Comparison of ENCODE assay signal across 14 cellular contexts in genomic region chr20:31496761-31497295, GRCh38. TPM values are rescaled to one million over a fixed set of nuclear protein-coding genes. Genes with fewer than 3 reads are reported as not detected.
DNase-seq lines count a peak whose midpoint lies in the region; ATAC-seq and TF ChIP-seq lines count a peak whose summit lies in the region.
"Had no signal": no experiment of that assay in that cellular context is flagged by ENCODE, and none has a peak within 500 bp of the region (broad histone marks: within the 10 kb centered on the region; RNA-seq: fewer than 3 reads in every experiment).

No MANE protein-coding gene starts in this region.

- ATAC-seq in gastroesophageal sphincter: peak; percentile 81
- ATAC-seq in psoas muscle: peak in 3 of 4 donors; percentile 53 to 66 (median 53)

- no peak for TF ChIP-seq EP300 in gastroesophageal sphincter (IDR thresholded peaks at IDR 0.05)

- H3K27ac ChIP-seq in gastroesophageal sphincter (peak overlapping the region; percentile 4 to 76 (median 74)), psoas muscle (peak overlapping the region; percentile 55)
- H3K27ac ChIP-seq: BLaER1 treated with 17β-estradiol and CSF1 and Interleukin-3, amounts not matched to agents 10 nM and 100 nM had no signal

- H3K27me3 ChIP-seq in gastroesophageal sphincter: no peaks in the 10 kb centered on the region
- peaks cover 0 to 17% (median 5%) of the 10 kb centered on the region in 3 donors for H3K27me3 ChIP-seq in psoas muscle (ENCODE audit: insufficient read depth in 3 of 3, low read length in 2 of 3)
- H3K27me3 ChIP-seq: BLaER1 treated with 17β-estradiol and CSF1 and Interleukin-3, amounts not matched to agents 10 nM and 100 nM had no signal

- H3K9me3 ChIP-seq in gastroesophageal sphincter (no peaks in the 10 kb centered on the region), psoas muscle (no peaks in the 10 kb centered on the region)
- H3K9me3 ChIP-seq: BLaER1 treated with 17β-estradiol and CSF1 and Interleukin-3, amounts not matched to agents 10 nM and 100 nM had no signal

- no peaks in the 10 kb centered on the region for H3K36me3 ChIP-seq in gastroesophageal sphincter
- no peaks in the 10 kb centered on the region for H3K36me3 ChIP-seq in psoas muscle (ENCODE audit: insufficient read depth in 1 of 2, low read depth in 1 of 2)
- H3K36me3 ChIP-seq: BLaER1 treated with 17β-estradiol and CSF1 and Interleukin-3, amounts not matched to agents 10 nM and 100 nM had no signal

- 0 to 10% methylated on average over 2 to 4 of the region's 15 CpGs for WGBS in gastroesophageal sphincter (ENCODE audit: low coverage in 1 of 2), 2 donors
- WGBS in psoas muscle, 3 donors: 6 to 8% (median 8%) methylated on average over 15 of the region's 15 CpGs

- TF ChIP-seq POLR2A in gastroesophageal sphincter (IDR thresholded peaks at IDR 0.05): no peak

- H3K4me3 ChIP-seq in gastroesophageal sphincter (peak overlapping the region; percentile 0 to 27), psoas muscle (no peak overlapping the region)
- H3K4me3 ChIP-seq: BLaER1 treated with 17β-estradiol and CSF1 and Interleukin-3, amounts not matched to agents 10 nM and 100 nM had no signal

- TF ChIP-seq CTCF in gastroesophageal sphincter (IDR thresholded peaks at IDR 0.05) (peak in 1 of 4 experiments; percentile 20), psoas muscle (IDR thresholded peaks at IDR 0.05) (no peak)

- DNase-seq in AG08395 (ENCODE audit: low spot score) (peak; percentile 62), NCI-H2171 (lab: John Stamatoyannopoulos, UW) (peak; percentile 15), psoas muscle (peak; percentile 71 to 84), dermis blood vessel endothelial cell (no peak), DMS53 treated with DMSO at 0.1 percent for 48 hours (lab: John Stamatoyannopoulos, UW; ENCODE audit: unreplicated experiment) (no peak), DMS153 (lab: John Stamatoyannopoulos, UW) (no peak)
- no peak for DNase-seq in effector CD4-positive, alpha-beta T cell
- DNase-seq: activated CD4-positive, CD25-positive, alpha-beta regulatory T cell; activated naive CD4-positive, alpha-beta T cell treated with anti-CD3 and anti-CD28 coated beads, Interleukin-2, amount 50 U/mL, for 16 hours; OCI-M1; stimulated activated CD4-positive, alpha-beta T cell treated with anti-CD3 and anti-CD28 coated beads, Interleukin-2, amount 100 ng/mL, for 48 hours had no signal

- peaks cover 0 to 25% (median 3%) of the 10 kb centered on the region in 3 donors for H3K4me1 ChIP-seq in gastroesophageal sphincter
- no peaks in the 10 kb centered on the region for H3K4me1 ChIP-seq in psoas muscle

- intact Hi-C loops in psoas muscle (cut with DNase I): loop anchor here in 1 of 2 donors (5.0 kb wide), 1 partner anchor 35 kb away; no protein-coding TSS in a partner anchor

RNA-seq across cellular contexts. Expression of gene HM13, which starts 17.4 kb away (rescaled TPM):
- total RNA-seq in gastroesophageal sphincter (10 to 100 TPM; 39.1 to 55.9 (median 44.8) TPM), psoas muscle (10 to 100 TPM; 32.4 to 62.5 (median 49.2) TPM), dermis blood vessel endothelial cell (44.9 and 74.1 TPM in 2 replicates)
- 100 to 1,000 TPM in 1 of 3 donors, 10 to 100 TPM in 2; 44.0 to 112 (median 48.4) TPM for polyA plus RNA-seq in psoas muscle

RNA-seq across cellular contexts. Expression of gene REM1, which starts 21.7 kb away (rescaled TPM):
- 1 to 10 TPM; 3.2 to 7.1 (median 5.4) TPM for total RNA-seq in gastroesophageal sphincter
- total RNA-seq in psoas muscle: 1 to 10 TPM in 2 of 4 donors, under 1 TPM in 2; 0.91 to 2.0 (median 0.97) TPM
- polyA plus RNA-seq in psoas muscle: 1 to 10 TPM in 2 of 3 donors, under 1 TPM in 1; 0.93 to 2.8 (median 1.4) TPM
- total RNA-seq in dermis blood vessel endothelial cell: not detected in 2 replicates
- total RNA-seq: endothelial cell of umbilical vein had no signal

RNA-seq across cellular contexts. Expression of gene DEFB124, which starts 21.9 kb away (rescaled TPM):
- total RNA-seq in gastroesophageal sphincter: 1 to 10 TPM in 1 of 4 donors, not detected in 3; 2.0 TPM
- not detected for total RNA-seq in psoas muscle
- under 1 TPM in 1 of 3 donors, not detected in 2; 0.18 TPM for polyA plus RNA-seq in psoas muscle
- total RNA-seq in dermis blood vessel endothelial cell: not detected in 2 replicates
- total RNA-seq: endothelial cell of umbilical vein had no signal
- polyA plus RNA-seq: endothelial cell of umbilical vein had no signal

RNA-seq across cellular contexts. Expression of gene DEFB123, which starts 56.4 kb away (rescaled TPM):
- total RNA-seq in gastroesophageal sphincter (not detected), psoas muscle (not detected), dermis blood vessel endothelial cell (not detected in 2 replicates)
- polyA plus RNA-seq in psoas muscle: not detected
- total RNA-seq: endothelial cell of umbilical vein had no signal
- polyA plus RNA-seq: endothelial cell of umbilical vein had no signal

Comparison
In these comparisons a context has a peak if more than half of its experiments do, and no peak if none do; other contexts are left out.
1. DNase-seq: peak in AG08395 (single experiment), NCI-H2171 (single experiment) and psoas muscle (2 of 2); none in dermis blood vessel endothelial cell (single experiment), DMS53 treated with DMSO at 0.1 percent for 48 hours (single experiment), DMS153 (single experiment) and effector CD4-positive, alpha-beta T cell (single experiment).